ENCODE assay signal across 1 cellular context in the genomic region with DNA sequence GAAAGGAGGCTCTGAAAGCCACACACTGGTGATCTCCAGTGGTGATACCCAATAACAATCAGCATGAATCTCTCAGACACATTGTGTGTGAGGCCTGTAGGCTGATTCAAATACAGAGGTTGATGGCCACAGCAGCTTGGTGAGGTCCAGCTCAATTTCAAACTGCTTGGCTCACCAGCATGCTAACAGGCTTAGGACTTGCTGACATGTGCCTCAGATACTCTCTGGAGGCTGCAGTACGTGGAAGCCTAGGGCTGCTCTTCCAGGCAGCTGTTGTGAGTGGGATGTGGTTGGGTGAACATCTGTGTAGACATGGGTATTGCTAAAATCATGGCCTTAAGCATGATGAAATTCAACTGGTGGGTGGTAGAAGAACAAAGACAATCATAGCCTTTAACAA.
TF ChIP-seq lines count a peak whose summit lies in the region.

No MANE protein-coding gene starts in this region.

TF ChIP-seq in K562, 482 proteins besides CTCF, POLR2A, EP300 and RAD21:
- TF ChIP-seq ZNF212 (CRISPR knock-in tag; IDR thresholded peaks at IDR 0.05) = no peak
- no peak for TF ChIP-seq ZNF644 (tag; IDR thresholded peaks at IDR 0.05; ENCODE audit: low read depth)
- TF ChIP-seq CBFB (CRISPR knock-in tag; IDR thresholded peaks at IDR 0.05) = no peak
- TF ChIP-seq PRMT5 (CRISPR knock-in tag; IDR thresholded peaks at IDR 0.05) = no peak
- TF ChIP-seq ZNF695 (CRISPR knock-in tag; IDR thresholded peaks at IDR 0.05) = no peak
- TF ChIP-seq U2AF2 (optimal IDR thresholded peaks at IDR 0.05; ENCODE audit: low read depth, low read length) = no peak
- TF ChIP-seq HNRNPK (IDR thresholded peaks at IDR 0.05; ENCODE audit: low read depth, low read length, poor library complexity, severe bottlenecking) = no peak
- TF ChIP-seq KLF16 (IDR thresholded peaks at IDR 0.05) = no peak
- TF ChIP-seq TCF7 (IDR thresholded peaks at IDR 0.05; ENCODE audit: borderline replicate concordance) = no peak
- TF ChIP-seq, protein P1, sequence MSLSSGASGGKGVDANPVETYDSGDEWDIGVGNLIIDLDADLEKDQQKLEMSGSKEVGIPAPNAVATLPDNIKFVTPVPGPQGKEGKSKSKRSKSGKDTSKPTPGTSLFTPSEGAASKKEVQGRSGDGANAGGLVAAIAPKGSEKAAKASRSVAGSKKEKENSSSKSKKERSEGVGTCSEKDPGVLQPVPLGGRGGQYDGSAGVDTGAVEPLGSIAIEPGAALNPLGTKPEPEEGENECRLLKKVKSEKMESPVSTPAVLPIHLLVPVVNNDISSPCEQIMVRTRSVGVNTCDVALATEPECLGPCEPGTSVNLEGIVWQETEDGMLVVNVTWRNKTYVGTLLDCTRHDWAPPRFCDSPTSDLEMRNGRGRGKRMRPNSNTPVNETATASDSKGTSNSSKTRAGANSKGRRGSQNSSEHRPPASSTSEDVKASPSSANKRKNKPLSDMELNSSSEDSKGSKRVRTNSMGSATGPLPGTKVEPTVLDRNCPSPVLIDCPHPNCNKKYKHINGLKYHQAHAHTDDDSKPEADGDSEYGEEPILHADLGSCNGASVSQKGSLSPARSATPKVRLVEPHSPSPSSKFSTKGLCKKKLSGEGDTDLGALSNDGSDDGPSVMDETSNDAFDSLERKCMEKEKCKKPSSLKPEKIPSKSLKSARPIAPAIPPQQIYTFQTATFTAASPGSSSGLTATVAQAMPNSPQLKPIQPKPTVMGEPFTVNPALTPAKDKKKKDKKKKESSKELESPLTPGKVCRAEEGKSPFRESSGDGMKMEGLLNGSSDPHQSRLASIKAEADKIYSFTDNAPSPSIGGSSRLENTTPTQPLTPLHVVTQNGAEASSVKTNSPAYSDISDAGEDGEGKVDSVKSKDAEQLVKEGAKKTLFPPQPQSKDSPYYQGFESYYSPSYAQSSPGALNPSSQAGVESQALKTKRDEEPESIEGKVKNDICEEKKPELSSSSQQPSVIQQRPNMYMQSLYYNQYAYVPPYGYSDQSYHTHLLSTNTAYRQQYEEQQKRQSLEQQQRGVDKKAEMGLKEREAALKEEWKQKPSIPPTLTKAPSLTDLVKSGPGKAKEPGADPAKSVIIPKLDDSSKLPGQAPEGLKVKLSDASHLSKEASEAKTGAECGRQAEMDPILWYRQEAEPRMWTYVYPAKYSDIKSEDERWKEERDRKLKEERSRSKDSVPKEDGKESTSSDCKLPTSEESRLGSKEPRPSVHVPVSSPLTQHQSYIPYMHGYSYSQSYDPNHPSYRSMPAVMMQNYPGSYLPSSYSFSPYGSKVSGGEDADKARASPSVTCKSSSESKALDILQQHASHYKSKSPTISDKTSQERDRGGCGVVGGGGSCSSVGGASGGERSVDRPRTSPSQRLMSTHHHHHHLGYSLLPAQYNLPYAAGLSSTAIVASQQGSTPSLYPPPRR (CRISPR knock-in tag; IDR thresholded peaks at IDR 0.05; ENCODE audit: borderline replicate concordance) = no peak
- TF ChIP-seq DPF2 (IDR thresholded peaks at IDR 0.05) = no peak
- TF ChIP-seq ZNF24 (IDR thresholded peaks at IDR 0.05) = no peak
- TF ChIP-seq, protein P2, sequence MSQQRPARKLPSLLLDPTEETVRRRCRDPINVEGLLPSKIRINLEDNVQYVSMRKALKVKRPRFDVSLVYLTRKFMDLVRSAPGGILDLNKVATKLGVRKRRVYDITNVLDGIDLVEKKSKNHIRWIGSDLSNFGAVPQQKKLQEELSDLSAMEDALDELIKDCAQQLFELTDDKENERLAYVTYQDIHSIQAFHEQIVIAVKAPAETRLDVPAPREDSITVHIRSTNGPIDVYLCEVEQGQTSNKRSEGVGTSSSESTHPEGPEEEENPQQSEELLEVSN (IDR thresholded peaks at IDR 0.05; ENCODE audit: borderline replicate concordance in 1 of 2, extremely low read depth in 1 of 2, insufficient read depth in 1 of 2, insufficient read length in 1 of 2, low read depth in 1 of 2, low read length in 1 of 2, poor library complexity in 1 of 2, severe bottlenecking in 1 of 2) = no peak
- TF ChIP-seq RUNX1 (IDR thresholded peaks at IDR 0.05; ENCODE audit: low read depth) = no peak
TF ChIP-seq in K562: peak in this region for 0.
